Comparison of ENCODE assay signal across 9 cellular contexts in the genomic region with DNA sequence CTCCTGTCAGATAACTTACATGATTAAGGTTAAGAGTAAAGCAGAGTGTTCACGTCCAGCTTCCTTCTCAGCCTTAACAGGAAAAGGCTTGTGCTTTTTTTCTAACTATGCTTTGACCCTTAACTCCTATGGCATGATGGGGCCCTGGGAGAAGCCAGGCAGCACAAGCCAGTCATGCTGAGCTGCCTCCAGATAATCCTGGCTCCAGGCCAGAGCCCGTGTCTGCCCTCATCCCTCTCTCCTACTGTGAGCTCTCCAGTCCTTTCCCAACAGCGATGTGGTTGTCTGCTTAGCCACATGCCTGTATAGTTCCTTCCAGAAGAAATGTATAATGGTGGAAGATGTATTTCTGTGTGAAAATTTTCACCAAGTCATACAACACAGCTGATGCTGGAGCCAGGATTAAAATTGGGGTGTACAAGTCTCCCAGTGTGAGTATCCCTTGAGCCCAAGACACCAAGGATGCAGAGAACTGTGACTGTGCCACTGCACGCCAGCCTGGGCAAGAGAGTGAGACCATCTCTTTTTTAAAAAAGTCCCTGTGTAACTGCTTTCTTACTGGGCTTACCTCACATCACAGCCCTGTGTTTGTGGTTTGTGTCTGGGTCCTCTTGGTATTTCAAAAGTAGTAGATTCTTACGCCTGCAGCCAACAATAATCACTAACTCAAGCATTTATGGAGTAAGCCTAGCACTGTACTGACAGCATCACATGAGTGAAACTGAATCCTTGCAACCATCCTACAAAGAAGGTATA. TPM values are rescaled to one million over a fixed set of nuclear protein-coding genes. Genes with fewer than 3 reads are reported as not detected.
A peak's percentile ranks its signal among the peaks of the same experiment; 100 is the strongest.
DNase-seq lines count a peak whose midpoint lies in the region; ATAC-seq, FAIRE-seq and TF ChIP-seq lines count a peak whose summit lies in the region.
"Had no signal": no experiment of that assay in that cellular context is flagged by ENCODE, and none has a peak within 500 bp of the region (broad histone marks: within the 10 kb centered on the region; RNA-seq: fewer than 3 reads in every experiment).

No MANE protein-coding gene starts in this region.

- H3K27me3 ChIP-seq in OCI-LY3 (ENCODE audit: low read depth, low read length), result no peaks in the 10 kb centered on the region
- H3K27me3 ChIP-seq in pancreas, result no peaks in the 10 kb centered on the region
- no peaks in the 10 kb centered on the region for H3K27me3 ChIP-seq in Peyer's patch

- no peaks in the 10 kb centered on the region for H4K20me1 ChIP-seq in OCI-LY3 (ENCODE audit: insufficient read depth, low read length)

- H3K27ac ChIP-seq in OCI-LY3 (ENCODE audit: low read length) (peak overlapping the region; percentile 49), pancreas (no peak overlapping the region), Peyer's patch (no peak overlapping the region)

- H3K36me3 ChIP-seq in OCI-LY3 (replicated peaks; ENCODE audit: low read depth, low read length), result peaks cover 62% of the 10 kb centered on the region
- peaks cover 6 to 57% (median 36%) of the 10 kb centered on the region in 3 donors for H3K36me3 ChIP-seq in pancreas
- peaks cover 0 to 52% (median 0%) of the 10 kb centered on the region in 3 donors for H3K36me3 ChIP-seq in Peyer's patch

- intact Hi-C loops in pancreas (cut with DNase I), result no loop called here

- no peaks in the 10 kb centered on the region; the same call in 1 of the 2 replicates for H3K79me2 ChIP-seq in OCI-LY3 (ENCODE audit: low read length)

- H3K9me3 ChIP-seq in OCI-LY3 (ENCODE audit: insufficient read depth, low read length) (no peaks in the 10 kb centered on the region), pancreas (no peaks in the 10 kb centered on the region), Peyer's patch (no peaks in the 10 kb centered on the region)

- no peak for TF ChIP-seq POLR2A in Peyer's patch (IDR thresholded peaks at IDR 0.05)

- H3K9ac ChIP-seq in OCI-LY3 (ENCODE audit: low read length), result no peak overlapping the region

- H2AFZ ChIP-seq in OCI-LY3 (ENCODE audit: low read depth, low read length), result no peak overlapping the region

- TF ChIP-seq CTCF in OCI-LY3 (IDR thresholded peaks at IDR 0.05; ENCODE audit: low read depth, low read length), result no peak
- no peak for TF ChIP-seq CTCF in fibroblast of pulmonary artery (IDR thresholded peaks at IDR 0.05; ENCODE audit: low read length, missing control alignments)
- no peak for TF ChIP-seq CTCF in pancreas (IDR thresholded peaks at IDR 0.05)
- TF ChIP-seq CTCF in Peyer's patch (IDR thresholded peaks at IDR 0.05), result no peak

- no peak for FAIRE-seq in pancreas (lab: Jason Lieb, UNC)

- in situ Hi-C loops in Caki2 (cut with HindIII; ENCODE audit: low pct_unique_long_range_greater_than_20kb, low sequenced_read_pairs), result no loop called here

- H3K4me3 ChIP-seq in OCI-LY3 (ENCODE audit: low read length) (no peak overlapping the region), fibroblast of pulmonary artery (replicated peaks; ENCODE audit: low read depth, low read length) (no peak overlapping the region), pancreas (no peak overlapping the region), Peyer's patch (no peak overlapping the region)

- 60 to 67% methylated on average over 5 of the region's 5 CpGs for WGBS in pancreas, 2 donors

- H3K4me2 ChIP-seq in OCI-LY3 (ENCODE audit: low read length), result no peak overlapping the region

- DNase-seq in Caki2 (ENCODE audit: low read depth), result peak; percentile 83
- DNase-seq in fibroblast of pulmonary artery (ENCODE audit: low read depth), result peak; percentile 83
- no peak for DNase-seq in pancreas
- no peak for DNase-seq in NCI-H1092 (lab: John Stamatoyannopoulos, UW)
- no peak for DNase-seq in stimulated activated CD4-positive, alpha-beta T cell treated with anti-CD3 and anti-CD28 coated beads, Interleukin-4, amount 100 ng/mL, for 24 hours
- DNase-seq in Peyer's patch, result no peak
- DNase-seq: activated T-cell treated with anti-CD3 and anti-CD28 coated beads, Interleukin-2, amount 50 U/mL, for 1 hour had no signal

- peak in 3 of 4 donors; percentile 34 to 52 (median 36) for ATAC-seq in pancreas
- ATAC-seq in HG03139 (IDR thresholded peaks at IDR 0.05; ENCODE audit: unreplicated experiment), result no peak

- H3K4me1 ChIP-seq in OCI-LY3 (ENCODE audit: low read length) (peaks cover 21% of the 10 kb centered on the region), pancreas (no peaks in the 10 kb centered on the region), Peyer's patch (no peaks in the 10 kb centered on the region)

RNA-seq across cellular contexts. Expression of a gene that starts 7.9 kb away (rescaled TPM):
- total RNA-seq in Caki2 (2014; rRNA removed; shearing (Covaris generic); ENCODE audit: low replicate concordance), result 2.2 and 15.4 TPM in 2 replicates
- total RNA-seq in pancreas (10 to 100 TPM; 17.0 to 30.1 (median 20.5) TPM), Peyer's patch (100 to 1,000 TPM in 2 of 4 donors, 10 to 100 TPM in 2; 50.8 to 119 (median 102) TPM)
- 10 to 100 TPM; 42.2 to 51.6 TPM for polyA plus RNA-seq in pancreas

RNA-seq across cellular contexts. Expression of a gene that starts 9.8 kb away (rescaled TPM):
- 77.6 and 85.8 TPM in 2 replicates for total RNA-seq in Caki2 (2014; rRNA removed; shearing (Covaris generic); ENCODE audit: low replicate concordance)
- total RNA-seq in pancreas (10 to 100 TPM; 45.5 to 72.8 (median 51.0) TPM), Peyer's patch (10 to 100 TPM; 27.7 to 42.4 (median 33.7) TPM)
- 10 to 100 TPM; 24.2 to 31.4 TPM for polyA plus RNA-seq in pancreas

RNA-seq across cellular contexts. Expression of a gene that starts 30.3 kb away (rescaled TPM):
- not detected in 2 replicates for total RNA-seq in Caki2 (2014; rRNA removed; shearing (Covaris generic); ENCODE audit: low replicate concordance)
- under 1 TPM; 0.13 to 0.83 (median 0.33) TPM for total RNA-seq in pancreas
- polyA plus RNA-seq in pancreas, result 1 to 10 TPM in 1 of 2 donors, under 1 TPM in 1; 0.68 to 1.2 TPM
- not detected for total RNA-seq in Peyer's patch

RNA-seq across cellular contexts. Expression of a gene that starts 52.3 kb away (rescaled TPM):
- not detected in 2 replicates for total RNA-seq in Caki2 (2014; rRNA removed; shearing (Covaris generic); ENCODE audit: low replicate concordance)
- total RNA-seq in pancreas (under 1 TPM in 1 of 6 donors, not detected in 5; 0.19 TPM), Peyer's patch (1 to 10 TPM in 1 of 4 donors, not detected in 3; 2.3 TPM)
- not detected for polyA plus RNA-seq in pancreas

Comparison
In these comparisons a context has a peak if more than half of its experiments do, and no peak if none do; other contexts are left out.
1. DNase-seq: peak in Caki2 (single experiment) and fibroblast of pulmonary artery (single experiment); none in pancreas (0 of 6), NCI-H1092 (single experiment), stimulated activated CD4-positive, alpha-beta T cell treated with anti-CD3 and anti-CD28 coated beads, Interleukin-4, amount 100 ng/mL, for 24 hours (single experiment) and Peyer's patch (0 of 3).